15 cellular contexts compared by ENCODE assay signal in the genomic region with DNA sequence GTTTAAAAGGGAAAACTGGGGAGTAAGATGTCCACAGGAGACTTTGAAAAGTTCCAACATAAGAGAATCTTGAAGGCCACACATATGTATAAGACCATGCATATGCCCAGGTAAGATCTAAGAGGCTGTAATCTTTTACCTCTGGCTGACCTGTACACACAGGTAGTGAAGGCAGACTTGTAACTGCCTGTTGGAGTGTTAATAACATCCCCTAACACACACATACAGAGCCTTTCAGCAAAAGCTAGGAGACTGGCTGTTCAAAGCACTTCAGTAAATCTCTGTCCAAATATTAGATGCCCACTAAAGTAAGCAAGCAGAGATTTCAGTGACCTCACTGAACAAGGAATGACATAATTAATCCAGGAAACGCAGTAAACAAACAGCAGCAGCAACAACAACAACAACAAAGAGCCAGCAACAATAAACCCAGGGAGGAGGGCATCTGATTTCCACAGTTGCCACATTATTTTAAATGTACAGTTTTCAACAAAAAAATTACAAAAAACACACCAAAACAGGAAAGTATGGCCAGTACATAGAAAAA. TPM values are rescaled to one million over a fixed set of nuclear protein-coding genes. Genes with fewer than 3 reads are reported as not detected.
"Had no signal": no experiment of that assay in that cellular context is flagged by ENCODE, and none has a peak within 500 bp of the region (broad histone marks: within the 10 kb centered on the region; RNA-seq: fewer than 3 reads in every experiment).

No MANE protein-coding gene starts in this region.

- H3K4me1 ChIP-seq: testis, uterus had no signal

- H3K9me3 ChIP-seq: ovary, testis, uterus had no signal

- DNase-seq: activated CD4-positive, alpha-beta T cell treated with anti-CD3 and anti-CD28 coated beads, Interleukin-2, amount 50 U/mL, for 4 hours; activated CD4-positive, CD25-positive, alpha-beta regulatory T cell treated with anti-CD3 and anti-CD28 coated beads, Interleukin-2, amount 50 U/mL, for 72 hours; activated effector memory CD4-positive, alpha-beta T cell treated with Interleukin-2 at 50 U/mL for 16 hours; activated T-cell treated with anti-CD3 and anti-CD28 coated beads, Interleukin-2, amount 50 U/mL, for 1 hour; foreskin melanocyte; head of caudate nucleus; mesendoderm; ovary; stimulated activated CD4-positive, alpha-beta T cell treated with anti-CD3 and anti-CD28 coated beads, Interleukin-15, amount 100 ng/mL, for 24 hours; stimulated activated CD4-positive, alpha-beta T cell treated with anti-CD3 and anti-CD28 coated beads, Interleukin-4, amount 100 ng/mL, for 24 hours; testis; uterus had no signal

- H3K27me3 Mint-ChIP-seq: activated naive CD8-positive, alpha-beta T cell; stimulated activated naive CD8-positive, alpha-beta T cell treated with anti-CD3 and anti-CD28 coated beads, Interleukin-15, Interleukin-2, amounts not matched to agents 100 ng/mL and 50 ng/mL, for 24 hours had no signal

- H3K4me3 ChIP-seq: ovary, testis, uterus had no signal

- H3K27ac Mint-ChIP-seq: activated naive CD8-positive, alpha-beta T cell; stimulated activated naive CD8-positive, alpha-beta T cell treated with anti-CD3 and anti-CD28 coated beads, Interleukin-15, Interleukin-2, amounts not matched to agents 100 ng/mL and 50 ng/mL, for 24 hours had no signal

- H3K27ac ChIP-seq: ovary, testis, uterus had no signal

- H3K27me3 ChIP-seq: ovary, testis, uterus had no signal

- H3K4me3 Mint-ChIP-seq: activated naive CD8-positive, alpha-beta T cell; stimulated activated naive CD8-positive, alpha-beta T cell treated with anti-CD3 and anti-CD28 coated beads, Interleukin-15, Interleukin-2, amounts not matched to agents 100 ng/mL and 50 ng/mL, for 24 hours had no signal

- ATAC-seq: left lobe of liver had no signal

- H3K36me3 ChIP-seq: ovary, uterus had no signal

- H3K9me3 Mint-ChIP-seq: stimulated activated naive CD8-positive, alpha-beta T cell treated with anti-CD3 and anti-CD28 coated beads, Interleukin-15, Interleukin-2, amounts not matched to agents 100 ng/mL and 50 ng/mL, for 24 hours had no signal

RNA-seq across cellular contexts. Expression of gene LRRD1, which starts 59.7 kb away (rescaled TPM):
- total RNA-seq: left lobe of liver had no signal
